ENCODE assay signal across 20 cellular contexts in the genomic region with DNA sequence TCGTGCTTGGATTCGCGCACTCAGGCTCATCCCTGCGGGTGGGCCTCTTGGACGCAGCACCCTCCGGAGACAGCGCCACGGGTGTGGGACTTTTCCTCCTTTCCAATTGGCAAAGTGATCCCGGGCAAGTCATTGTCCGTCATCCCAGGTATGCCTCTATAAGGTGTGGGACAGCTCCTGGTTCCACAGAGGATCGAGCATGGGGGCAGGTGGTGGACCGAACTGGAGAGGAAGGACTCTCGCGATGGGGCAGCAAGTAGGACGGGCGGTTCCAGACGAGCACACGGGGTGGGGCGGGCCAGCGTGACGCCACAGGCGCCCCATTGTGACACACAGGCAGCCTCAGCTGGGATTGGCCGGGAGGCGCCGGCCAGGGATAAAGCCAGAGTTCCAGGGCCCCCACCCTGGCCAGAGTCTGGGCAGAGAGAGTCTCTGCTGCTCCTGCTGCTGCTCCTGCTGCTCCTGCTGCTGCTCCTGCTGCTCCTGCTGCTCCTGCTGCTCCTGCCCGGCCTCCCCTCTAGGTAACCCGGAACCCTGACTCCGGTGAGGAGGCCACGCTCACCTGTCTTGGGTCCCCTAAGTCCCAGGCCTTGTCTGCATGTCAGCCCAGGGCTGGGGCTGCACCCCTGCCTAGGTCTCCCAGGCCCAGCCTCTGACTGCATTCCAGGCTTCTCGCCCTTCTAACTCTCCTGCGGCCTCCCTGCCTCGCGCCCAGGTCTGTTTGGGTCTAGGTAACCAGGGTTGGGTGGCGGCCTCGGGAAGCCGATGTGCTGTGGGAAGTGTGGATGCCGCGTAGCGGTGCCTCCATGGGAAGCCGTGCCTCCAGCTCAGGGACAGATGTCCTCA. TPM values are rescaled to one million over a fixed set of nuclear protein-coding genes. Genes with fewer than 3 reads are reported as not detected.
DNase-seq lines count a peak whose midpoint lies in the region; FAIRE-seq and TF ChIP-seq lines count a peak whose summit lies in the region.
"Had no signal": no experiment of that assay in that cellular context is flagged by ENCODE, and none has a peak within 500 bp of the region (broad histone marks: within the 10 kb centered on the region; RNA-seq: fewer than 3 reads in every experiment).

No MANE protein-coding gene starts in this region.

- H3K79me2 ChIP-seq in KMS-11 (ENCODE audit: insufficient read depth, low read depth), result no peaks in the 10 kb centered on the region

- H3K4me1 ChIP-seq in BLaER1 (peaks cover 10% of the 10 kb centered on the region), KMS-11 (ENCODE audit: low read depth, poor library complexity, severe bottlenecking) (peaks cover 57% of the 10 kb centered on the region), Peyer's patch (no peaks in the 10 kb centered on the region)
- H3K4me1 ChIP-seq: SJCRH30 had no signal

- no peaks in the 10 kb centered on the region for H4K20me1 ChIP-seq in BLaER1
- no peaks in the 10 kb centered on the region for H4K20me1 ChIP-seq in KMS-11 (ENCODE audit: insufficient read depth)

- H2AFZ ChIP-seq in KMS-11 (ENCODE audit: low read depth), result peak overlapping the region; percentile 23; the same call in 1 of the 2 replicates

- H3K4me3 ChIP-seq in BLaER1 (no peak overlapping the region), KMS-11 (IDR thresholded peaks at IDR 0.05; ENCODE audit: insufficient read depth, low read depth, low read length) (no peak overlapping the region), Peyer's patch (no peak overlapping the region)
- H3K4me3 ChIP-seq: SJCRH30 had no signal

- FAIRE-seq in RCC 7860 (lab: Jason Lieb, UNC), result no peak
- FAIRE-seq: A204.1, G401.6, GM12891 had no signal

- H3K27me3 ChIP-seq in BLaER1, result no peaks in the 10 kb centered on the region
- no peaks in the 10 kb centered on the region for H3K27me3 ChIP-seq in KMS-11 (ENCODE audit: insufficient read depth, low read depth)
- H3K27me3 ChIP-seq in Peyer's patch, result no peaks in the 10 kb centered on the region

- H3K27ac ChIP-seq in BLaER1 (no peak overlapping the region), KMS-11 (peak overlapping the region; percentile 86; the same call in 1 of the 2 replicates), caudate nucleus (ENCODE audit: low read depth, low read length) (peak overlapping the region; percentile 2), Peyer's patch (no peak overlapping the region)
- H3K27ac ChIP-seq: SJCRH30 had no signal

- H3K9ac ChIP-seq in BLaER1 (no peak overlapping the region), KMS-11 (no peak overlapping the region; the same call in 1 of the 2 replicates)

- H3K27me3 Mint-ChIP-seq in neural crest cell (ENCODE audit: low read depth), result no peaks in the 10 kb centered on the region

- H3K27ac Mint-ChIP-seq in neural crest cell (ENCODE audit: unreplicated experiment), result peak overlapping the region; percentile 35
- H3K27ac Mint-ChIP-seq: CD4-positive, CD25-positive, alpha-beta regulatory T cell; IgD-negative memory B cell had no signal

- no peak for TF ChIP-seq CTCF in KMS-11 (conservative IDR thresholded peaks at IDR 0.05; ENCODE audit: low read depth, low read length)
- TF ChIP-seq CTCF in neural crest cell (conservative IDR thresholded peaks at IDR 0.05), result no peak
- TF ChIP-seq CTCF in Peyer's patch (IDR thresholded peaks at IDR 0.05), result no peak

- H3K4me2 ChIP-seq in BLaER1 (peak overlapping the region; percentile 13; the same call in 1 of the 2 replicates), KMS-11 (peak overlapping the region; percentile 77)

- H3K9me3 Mint-ChIP-seq in neural crest cell, result no peaks in the 10 kb centered on the region
- H3K9me3 Mint-ChIP-seq: CD4-positive, CD25-positive, alpha-beta regulatory T cell; IgD-negative memory B cell had no signal

- no peak overlapping the region for H3K4me3 Mint-ChIP-seq in neural crest cell
- H3K4me3 Mint-ChIP-seq: CD4-positive, CD25-positive, alpha-beta regulatory T cell had no signal

- no peak for DNase-seq in caudate nucleus (lab: John Stamatoyannopoulos, UW)
- no peak for DNase-seq in neural crest cell (ENCODE audit: low read depth, low spot score)
- DNase-seq in Peyer's patch, result no peak
- no peak for DNase-seq in RCC 7860 (ENCODE audit: low spot score)
- DNase-seq in stimulated activated CD4-positive, alpha-beta T cell treated with anti-CD3 and anti-CD28 coated beads, Interleukin-2, amount 100 ng/mL, for 48 hours, result no peak
- no peak for DNase-seq in NCI-H446 treated with DMSO at 0.1 percent for 48 hours (lab: John Stamatoyannopoulos, UW)
- DNase-seq: Calu3; CD4-positive, CD25-positive, alpha-beta regulatory T cell; DMS79; NCI-H1092; NCI-H187 treated with DMSO at 0.1 percent for 48 hours; NCI-H82; SJCRH30 had no signal

- H3K36me3 ChIP-seq in BLaER1 (no peaks in the 10 kb centered on the region), KMS-11 (ENCODE audit: insufficient read depth) (no peaks in the 10 kb centered on the region), Peyer's patch (no peaks in the 10 kb centered on the region)
- H3K36me3 ChIP-seq: SJCRH30 had no signal

- H3K4me1 Mint-ChIP-seq in neural crest cell, result no peaks in the 10 kb centered on the region

- H3K36me3 Mint-ChIP-seq in neural crest cell (ENCODE audit: low read depth), result no peaks in the 10 kb centered on the region
- H3K36me3 Mint-ChIP-seq: CD4-positive, CD25-positive, alpha-beta regulatory T cell; IgD-negative memory B cell had no signal

- no peak for TF ChIP-seq POLR2A in Peyer's patch (IDR thresholded peaks at IDR 0.05)

- H3K9me3 ChIP-seq in BLaER1, result no peaks in the 10 kb centered on the region
- H3K9me3 ChIP-seq in Peyer's patch, result no peaks in the 10 kb centered on the region
- H3K9me3 ChIP-seq: SJCRH30 had no signal

RNA-seq across cellular contexts. Expression of a gene that starts 38.5 kb away (rescaled TPM):
- total RNA-seq in neural crest cell (4.1 and 4.3 TPM in 2 replicates), Peyer's patch (1 to 10 TPM in 2 of 4 donors, not detected in 2; 1.2 to 3.8 TPM)
- total RNA-seq: Calu3; CD4-positive, CD25-positive, alpha-beta regulatory T cell; HT-29; SJCRH30 had no signal

Comparison
In these comparisons a context has a peak if more than half of its experiments do, and no peak if none do; other contexts are left out.
1. H3K27ac ChIP-seq: peak in KMS-11 (single experiment) and caudate nucleus (single experiment); none in BLaER1 (single experiment) and Peyer's patch (0 of 4).